Comparison of ENCODE assay signal across 1 cellular context in genomic region chr22:19855504-19856409, GRCh38.
A peak's percentile ranks its signal among the peaks of the same experiment; 100 is the strongest.
TF ChIP-seq lines count a peak whose summit lies in the region.

No MANE protein-coding gene starts in this region.

TF ChIP-seq in HepG2, 621 proteins besides CTCF, POLR2A, EP300 and RAD21 (continued from another document and continues in another):
- no peak for TF ChIP-seq POGK (CRISPR knock-in tag; conservative IDR thresholded peaks at IDR 0.05)
- TF ChIP-seq CBX2 (IDR thresholded peaks at IDR 0.05; ENCODE audit: low read depth, low read length) = no peak
- no peak for TF ChIP-seq CBX2 (CRISPR knock-in tag; IDR thresholded peaks at IDR 0.05; ENCODE audit: low read depth)
- no peak for TF ChIP-seq CBX1 (IDR thresholded peaks at IDR 0.05; ENCODE audit: low read depth)
- no peak for TF ChIP-seq KLF11 (CRISPR knock-in tag; IDR thresholded peaks at IDR 0.05)
- TF ChIP-seq ZNF24 (IDR thresholded peaks at IDR 0.05) = no peak
- peak; percentile 62; the same call in 1 of the 2 replicates for TF ChIP-seq TFE3 (CRISPR knock-in tag; IDR thresholded peaks at IDR 0.05)
- no peak for TF ChIP-seq TFDP1 (CRISPR knock-in tag; IDR thresholded peaks at IDR 0.05; ENCODE audit: borderline replicate concordance)
- TF ChIP-seq NCOA5 (CRISPR knock-in tag; IDR thresholded peaks at IDR 0.05) = no peak
- no peak for TF ChIP-seq KDM4B (CRISPR knock-in tag; IDR thresholded peaks at IDR 0.05)
- no peak for TF ChIP-seq REST (IDR thresholded peaks at IDR 0.05; ENCODE audit: borderline replicate concordance in 1 of 2, low read depth in 1 of 2, low read length in 2 of 2)
- no peak; the same call in 1 of the 2 replicates for TF ChIP-seq TP53 (CRISPR knock-in tag; conservative IDR thresholded peaks at IDR 0.05)
- peak in 1 of 2 experiments; percentile 38; a peak in 1 of 4 replicates for TF ChIP-seq KLF16 (CRISPR knock-in tag; IDR thresholded peaks at IDR 0.05)
- TF ChIP-seq ZNF691 (CRISPR knock-in tag; IDR thresholded peaks at IDR 0.05; ENCODE audit: borderline replicate concordance, low read depth) = peak; percentile 10; the same call in 1 of the 2 replicates
- TF ChIP-seq TARDBP (CRISPR knock-in tag; IDR thresholded peaks at IDR 0.05) = peak; percentile 85; the same call in 1 of the 2 replicates
- TF ChIP-seq ZNF646 (CRISPR knock-in tag; IDR thresholded peaks at IDR 0.05) = no peak; the same call in 1 of the 2 replicates
- 0 out of 2 replicates have a peak, but pooled peaks have one; percentile 3 for TF ChIP-seq PAWR (CRISPR knock-in tag; IDR thresholded peaks at IDR 0.05; ENCODE audit: borderline replicate concordance)
- TF ChIP-seq ZNF777 (CRISPR knock-in tag; IDR thresholded peaks at IDR 0.05) = no peak
- TF ChIP-seq ZNF20 (CRISPR knock-in tag; IDR thresholded peaks at IDR 0.05) = 0 out of 2 replicates have a peak, but pooled peaks have one; percentile 21
- TF ChIP-seq GATA4 (IDR thresholded peaks at IDR 0.05; ENCODE audit: borderline replicate concordance, low read depth) = no peak; the same call in 1 of the 2 replicates
- TF ChIP-seq IRF1 (CRISPR knock-in tag; IDR thresholded peaks at IDR 0.05; ENCODE audit: low read depth) = no peak
- peak; percentile 94 for TF ChIP-seq ZBTB43 (CRISPR knock-in tag; conservative IDR thresholded peaks at IDR 0.05)
- TF ChIP-seq ZNF670 (CRISPR knock-in tag; IDR thresholded peaks at IDR 0.05; ENCODE audit: borderline replicate concordance) = peak; percentile 32; the same call in 1 of the 2 replicates
- TF ChIP-seq RFX3 (CRISPR knock-in tag; IDR thresholded peaks at IDR 0.05) = no peak
- TF ChIP-seq ZEB1 (IDR thresholded peaks at IDR 0.05; ENCODE audit: insufficient replicate concordance, low read depth) = no peak
- TF ChIP-seq ZNF644 (CRISPR knock-in tag; IDR thresholded peaks at IDR 0.05; ENCODE audit: low read depth) = no peak
- TF ChIP-seq ZBTB25 (CRISPR knock-in tag; IDR thresholded peaks at IDR 0.05) = peak; percentile 50; the same call in 1 of the 2 replicates
- TF ChIP-seq ZNF556 (CRISPR knock-in tag; IDR thresholded peaks at IDR 0.05; ENCODE audit: borderline replicate concordance) = no peak
- no peak for TF ChIP-seq ZNF639 (CRISPR knock-in tag; conservative IDR thresholded peaks at IDR 0.05)
- TF ChIP-seq SMYD3 (CRISPR knock-in tag; IDR thresholded peaks at IDR 0.05) = peak; percentile 78; the same call in 1 of the 2 replicates
- no peak for TF ChIP-seq ZMYM2 (CRISPR knock-in tag; IDR thresholded peaks at IDR 0.05)
- TF ChIP-seq CEBPG (CRISPR knock-in tag; IDR thresholded peaks at IDR 0.05) = 0 out of 2 replicates have a peak, but pooled peaks have one; percentile 45
- no peak for TF ChIP-seq MBNL3 (CRISPR knock-in tag; conservative IDR thresholded peaks at IDR 0.05)
- TF ChIP-seq MAFG (CRISPR knock-in tag; IDR thresholded peaks at IDR 0.05) = no peak
- no peak for TF ChIP-seq HNRNPUL1 (IDR thresholded peaks at IDR 0.05; ENCODE audit: low read depth, low read length)
- peak; percentile 14; the same call in 1 of the 2 replicates for TF ChIP-seq ZNF292 (CRISPR knock-in tag; IDR thresholded peaks at IDR 0.05; ENCODE audit: borderline replicate concordance, low read depth)
- no peak; the same call in 1 of the 2 replicates for TF ChIP-seq ZNF451 (CRISPR knock-in tag; IDR thresholded peaks at IDR 0.05)
- no peak for TF ChIP-seq PRMT3 (CRISPR knock-in tag; IDR thresholded peaks at IDR 0.05; ENCODE audit: borderline replicate concordance, low read depth)
- no peak for TF ChIP-seq ZNF7 (CRISPR knock-in tag; IDR thresholded peaks at IDR 0.05)
- no peak; the same call in 1 of the 2 replicates for TF ChIP-seq SALL2 (CRISPR knock-in tag; IDR thresholded peaks at IDR 0.05)
